Comparison of ENCODE assay signal across 2 cellular contexts in the genomic region with DNA sequence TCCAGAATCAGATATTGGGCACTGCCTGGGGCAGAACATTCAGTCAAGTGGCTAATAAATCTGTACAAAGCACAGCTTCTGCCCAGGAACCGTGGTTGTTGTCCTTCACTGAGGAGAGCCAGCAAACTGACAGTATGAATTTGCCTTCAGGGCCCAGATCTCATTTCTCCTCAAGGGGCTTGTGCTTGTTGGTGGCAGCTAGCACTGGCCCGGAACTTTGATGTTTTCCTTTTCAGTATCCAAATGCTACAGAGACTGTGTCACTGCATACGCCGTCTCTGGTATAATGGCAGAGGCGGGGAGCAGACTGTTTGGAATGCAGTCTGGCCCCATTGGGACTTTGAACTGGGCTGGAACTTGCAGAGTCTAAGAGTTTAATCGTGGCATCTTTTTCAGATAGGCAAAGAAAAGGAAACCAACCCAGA.
TF ChIP-seq lines count a peak whose summit lies in the region.

No MANE protein-coding gene starts in this region.

TF ChIP-seq in IMR-90, 13 proteins besides CTCF, POLR2A, EP300 and RAD21:
- TF ChIP-seq, protein P1, sequence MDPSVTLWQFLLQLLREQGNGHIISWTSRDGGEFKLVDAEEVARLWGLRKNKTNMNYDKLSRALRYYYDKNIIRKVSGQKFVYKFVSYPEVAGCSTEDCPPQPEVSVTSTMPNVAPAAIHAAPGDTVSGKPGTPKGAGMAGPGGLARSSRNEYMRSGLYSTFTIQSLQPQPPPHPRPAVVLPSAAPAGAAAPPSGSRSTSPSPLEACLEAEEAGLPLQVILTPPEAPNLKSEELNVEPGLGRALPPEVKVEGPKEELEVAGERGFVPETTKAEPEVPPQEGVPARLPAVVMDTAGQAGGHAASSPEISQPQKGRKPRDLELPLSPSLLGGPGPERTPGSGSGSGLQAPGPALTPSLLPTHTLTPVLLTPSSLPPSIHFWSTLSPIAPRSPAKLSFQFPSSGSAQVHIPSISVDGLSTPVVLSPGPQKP (IDR thresholded peaks at IDR 0.05; ENCODE audit: borderline replicate concordance, low read depth, low read length), result no peak
- TF ChIP-seq FOS (IDR thresholded peaks at IDR 0.05; ENCODE audit: low read depth, low read length) (no peak), RCOR1 (IDR thresholded peaks at IDR 0.05; ENCODE audit: insufficient replicate concordance, low read length) (no peak), BHLHE40 (IDR thresholded peaks at IDR 0.05; ENCODE audit: low read depth, low read length) (no peak), MXI1 (IDR thresholded peaks at IDR 0.05; ENCODE audit: borderline replicate concordance, low read depth, low read length) (no peak), MAZ (IDR thresholded peaks at IDR 0.05; ENCODE audit: borderline replicate concordance, low read depth, low read length) (no peak), USF2 (IDR thresholded peaks at IDR 0.05; ENCODE audit: low read depth, low read length) (no peak), CHD1 (IDR thresholded peaks at IDR 0.05; ENCODE audit: low read depth, low read length) (no peak), CEBPB (IDR thresholded peaks at IDR 0.05; ENCODE audit: low read depth, low read length) (no peak), MAFK (IDR thresholded peaks at IDR 0.05; ENCODE audit: low read depth, low read length) (no peak)

TF ChIP-seq in H1, 55 proteins besides CTCF, POLR2A, EP300 and RAD21:
- TF ChIP-seq CHD2 (IDR thresholded peaks at IDR 0.05; ENCODE audit: low read length) (no peak), CEBPB (IDR thresholded peaks at IDR 0.05; ENCODE audit: low read depth, low read length) (no peak), CREB1 (IDR thresholded peaks at IDR 0.05) (no peak), TCF12 (IDR thresholded peaks at IDR 0.05; ENCODE audit: low read depth, low read length) (no peak), KDM4A (IDR thresholded peaks at IDR 0.05; ENCODE audit: low read depth, low read length, severe bottlenecking) (no peak), RNF2 (IDR thresholded peaks at IDR 0.05; ENCODE audit: borderline replicate concordance, low read depth, low read length, missing control alignments, poor library complexity, severe bottlenecking) (no peak), ASH2L (IDR thresholded peaks at IDR 0.05; ENCODE audit: low read length) (no peak), ZNF274 (IDR thresholded peaks at IDR 0.05; ENCODE audit: borderline replicate concordance, extremely low read depth, low read length) (no peak)
- TF ChIP-seq, protein P2, sequence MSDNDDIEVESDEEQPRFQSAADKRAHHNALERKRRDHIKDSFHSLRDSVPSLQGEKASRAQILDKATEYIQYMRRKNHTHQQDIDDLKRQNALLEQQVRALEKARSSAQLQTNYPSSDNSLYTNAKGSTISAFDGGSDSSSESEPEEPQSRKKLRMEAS (IDR thresholded peaks at IDR 0.05), result no peak
